In genomic region chr4:1683371-1683902, GRCh38 we compare ENCODE assay signal across 8 cellular contexts. TPM values are rescaled to one million over a fixed set of nuclear protein-coding genes. Genes with fewer than 3 reads are reported as not detected.
DNase-seq lines count a peak whose midpoint lies in the region; ATAC-seq and TF ChIP-seq lines count a peak whose summit lies in the region.

No MANE protein-coding gene starts in this region.

- H3K9me3 Mint-ChIP-seq in activated T-helper 2 cell treated with anti-CD3 and anti-CD28 coated beads, Interferon-gamma antibody, Interleukin-2, Interleukin-4, amounts not matched to agents 10 μg/mL and 5 μg/mL and 100 μg/mL, durations not matched to agents 14 hours and 24 hours and 36 hours, result no peaks in the 10 kb centered on the region

- peak overlapping the region; percentile 76 for H3K27ac Mint-ChIP-seq in activated T-helper 2 cell treated with anti-CD3 and anti-CD28 coated beads, Interferon-gamma antibody, Interleukin-2, Interleukin-4, amounts not matched to agents 10 μg/mL and 5 μg/mL and 100 μg/mL, durations not matched to agents 14 hours and 24 hours and 36 hours

- H4K8ac ChIP-seq in IMR-90 (ENCODE audit: low read depth in 2 of 2, low read length in 2 of 2), result peak overlapping the region in 1 of 2 experiments; percentile 4; a peak in 2 of 4 replicates

- no peak overlapping the region for H3K18ac ChIP-seq in IMR-90 (ENCODE audit: low read depth, low read length)

- TF ChIP-seq CTCF in IMR-90 (conservative IDR thresholded peaks at IDR 0.05; ENCODE audit: low read depth, low read length), result no peak
- no peak for TF ChIP-seq CTCF in ovary (IDR thresholded peaks at IDR 0.05)
- TF ChIP-seq CTCF in GM20000 (IDR thresholded peaks at IDR 0.05; ENCODE audit: extremely low read depth, missing control alignments), result no peak

- H4K20me1 ChIP-seq in IMR-90 (ENCODE audit: insufficient read depth, low read length), result peaks cover 5% of the 10 kb centered on the region

- H2BK120ac ChIP-seq in IMR-90 (ENCODE audit: low read depth, low read length), result no peak overlapping the region

- peak overlapping the region; percentile 47 for H2BK5ac ChIP-seq in IMR-90 (ENCODE audit: low read depth, low read length, poor library complexity, severe bottlenecking)

- H3K27ac ChIP-seq in IMR-90 (ENCODE audit: insufficient read depth, low read length) (peak overlapping the region; percentile 56), ovary (peak overlapping the region; percentile 59 to 80)

- H3K14ac ChIP-seq in IMR-90 (replicated peaks; ENCODE audit: low read depth, low read length), result peak overlapping the region; percentile 49; the same call in 1 of the 2 replicates

- H3K27me3 Mint-ChIP-seq in activated T-helper 2 cell treated with anti-CD3 and anti-CD28 coated beads, Interferon-gamma antibody, Interleukin-2, Interleukin-4, amounts not matched to agents 10 μg/mL and 5 μg/mL and 100 μg/mL, durations not matched to agents 14 hours and 24 hours and 36 hours (ENCODE audit: low read depth), result no peaks in the 10 kb centered on the region

- H3K79me1 ChIP-seq in IMR-90 (ENCODE audit: low read depth in 1 of 2, low read length in 2 of 2), result peaks cover 0 to 7% of the 10 kb centered on the region in 2 experiments; a peak in 2 of 4 replicates

- no peak for TF ChIP-seq EP300 in ovary (IDR thresholded peaks at IDR 0.05)

- H3K4me1 ChIP-seq in IMR-90 (ENCODE audit: control insufficient read depth, insufficient read depth, low read length), result peaks cover 6% of the 10 kb centered on the region; the same call in 1 of the 2 replicates
- H3K4me1 ChIP-seq in ovary (ENCODE audit: insufficient read depth), result peaks cover 4% of the 10 kb centered on the region

- TF ChIP-seq POLR2A in IMR-90 (IDR thresholded peaks at IDR 0.05; ENCODE audit: low read depth, low read length) (no peak), ovary (IDR thresholded peaks at IDR 0.05) (no peak)

- WGBS in IMR-90 (ENCODE audit: extremely low coverage in 2 of 2, insufficient read length in 1 of 2), 2 experiments, result 1% methylated on average over 15 of the region's 30 CpGs; no CpG with 5 or more reads in 1 of the 2 experiments
- 0 to 1% (median 1%) methylated on average over 30 of the region's 30 CpGs for WGBS in ovary, 3 donors

- CTCF ChIA-PET in IMR-90 (lab: Yijun Ruan, JAX), result no interaction called here

- intact Hi-C loops in IMR-90 (cut with micrococcal nuclease), result no loop called here
- intact Hi-C loops in activated T-helper 2 cell treated with anti-CD3 and anti-CD28 coated beads, Interferon-gamma antibody, Interleukin-2, Interleukin-4, amounts not matched to agents 10 μg/mL and 5 μg/mL and 100 μg/mL, durations not matched to agents 14 hours and 24 hours and 36 hours (cut with micrococcal nuclease), result loop anchor here (5.0 kb wide), 1 partner anchor 436 kb away; the partner anchor contains the start of gene CTBP1
- intact Hi-C loops in ovary (cut with DNase I), result no loop called here

- BruUV-seq in IMR-90 (replicated peaks; lab: Mats Ljungman, UMichigan), result no TSS peak

- peak overlapping the region; percentile 29; the same call in 1 of the 2 replicates for H2BK20ac ChIP-seq in IMR-90 (ENCODE audit: low read depth, low read length)

- H3K36me3 ChIP-seq in IMR-90 (ENCODE audit: control insufficient read depth, insufficient read depth, low read length) (no peaks in the 10 kb centered on the region), ovary (no peaks in the 10 kb centered on the region)

- DNase-seq in stimulated activated CD4-positive, alpha-beta T cell treated with anti-CD3 and anti-CD28 coated beads, Interleukin-1b, Interleukin-23, amount 100 ng/mL, for 4 hours (ENCODE audit: low read depth in 2 of 2), result peak; percentile 23 to 27
- DNase-seq in stimulated activated CD4-positive, alpha-beta T cell treated with anti-CD3 and anti-CD28 coated beads, Interleukin-4, amount 100 ng/mL, for 1 hour, result no peak
- DNase-seq in IMR-90, result peak; percentile 88
- DNase-seq in activated T-helper 2 cell treated with anti-CD3 and anti-CD28 coated beads, Interferon-gamma antibody, Interleukin-2, Interleukin-4, amounts not matched to agents 10 μg/mL and 5 μg/mL and 100 μg/mL, durations not matched to agents 14 hours and 24 hours and 36 hours (ENCODE audit: low spot score), result no peak
- DNase-seq in glomerular endothelial cell (ENCODE audit: extremely low read depth, low read depth, low spot score), result peak; percentile 10
- peak in 4 of 5 donors; percentile 45 to 67 (median 54) for DNase-seq in ovary
- no peak for DNase-seq in RPMI8226
- DNase-seq in GM20000 (ENCODE audit: low spot score), result no peak

- ATAC-seq in IMR-90 (ENCODE audit: low read depth), result peak; percentile 38

- peak overlapping the region; percentile 63 for H2AK9ac ChIP-seq in IMR-90 (replicated peaks; ENCODE audit: low read depth, low read length, poor library complexity)

- H3K27me3 ChIP-seq in IMR-90 (ENCODE audit: control insufficient read depth, insufficient read depth, low read length) (no peaks in the 10 kb centered on the region), ovary (no peaks in the 10 kb centered on the region)

- peaks cover 11% of the 10 kb centered on the region for H3K4me1 Mint-ChIP-seq in activated T-helper 2 cell treated with anti-CD3 and anti-CD28 coated beads, Interferon-gamma antibody, Interleukin-2, Interleukin-4, amounts not matched to agents 10 μg/mL and 5 μg/mL and 100 μg/mL, durations not matched to agents 14 hours and 24 hours and 36 hours (ENCODE audit: low read depth)

- H4K5ac ChIP-seq in IMR-90 (ENCODE audit: low read depth, low read length), result no peak overlapping the region

- H2BK15ac ChIP-seq in IMR-90 (ENCODE audit: low read depth, low read length), result no peak overlapping the region

- no peak overlapping the region for H4K91ac ChIP-seq in IMR-90 (ENCODE audit: insufficient read depth, low read depth, low read length)

- no peaks in the 10 kb centered on the region for H3K9me3 ChIP-seq in IMR-90 (ENCODE audit: control insufficient read depth, insufficient read depth, low read length)
- no peaks in the 10 kb centered on the region for H3K9me3 ChIP-seq in ovary

- POLR2A ChIA-PET in IMR-90 (lab: Charles Lee; ENCODE audit: unreplicated experiment), result no interaction called here

- dilution Hi-C loops in IMR-90 (cut with HindIII; ENCODE audit: low sequenced_read_pairs, unreplicated experiment), result no loop called here

- H2AFZ ChIP-seq in IMR-90 (replicated peaks; ENCODE audit: low read length, poor library complexity), result peak overlapping the region; percentile 95

- H3K9ac ChIP-seq in IMR-90 (ENCODE audit: low read depth, low read length), result peak overlapping the region; percentile 54

- peak overlapping the region; percentile 62; the same call in 1 of the 2 replicates for H3K4ac ChIP-seq in IMR-90 (ENCODE audit: low read depth, low read length)

- peak overlapping the region; percentile 83 for H3K4me3 ChIP-seq in IMR-90 (ENCODE audit: insufficient read depth, low read depth, low read length)
- peak overlapping the region; percentile 55 for H3K4me3 ChIP-seq in ovary

- 0 out of 2 replicates have a peak overlapping the region, but pooled peaks have one; percentile 36 for H3K56ac ChIP-seq in IMR-90 (ENCODE audit: extremely low read depth, insufficient read depth, low read length)

- H3K9me1 ChIP-seq in IMR-90 (ENCODE audit: insufficient read depth, low read length), result peaks cover 4% of the 10 kb centered on the region; the same call in 1 of the 2 replicates

- TF ChIP-seq RAD21 in IMR-90 (IDR thresholded peaks at IDR 0.05; ENCODE audit: low read length), result no peak

- H3K4me3 Mint-ChIP-seq in activated T-helper 2 cell treated with anti-CD3 and anti-CD28 coated beads, Interferon-gamma antibody, Interleukin-2, Interleukin-4, amounts not matched to agents 10 μg/mL and 5 μg/mL and 100 μg/mL, durations not matched to agents 14 hours and 24 hours and 36 hours (ENCODE audit: low read depth), result peak overlapping the region; percentile 77

- H2AK5ac ChIP-seq in IMR-90 (ENCODE audit: low read depth, low read length), result no peak overlapping the region

- peak overlapping the region; percentile 55; the same call in 1 of the 2 replicates for H3K23ac ChIP-seq in IMR-90 (ENCODE audit: low read depth, low read length)

- H3K4me2 ChIP-seq in IMR-90 (ENCODE audit: low read depth, low read length), result peak overlapping the region; percentile 85

- no peaks in the 10 kb centered on the region for H3K36me3 Mint-ChIP-seq in activated T-helper 2 cell treated with anti-CD3 and anti-CD28 coated beads, Interferon-gamma antibody, Interleukin-2, Interleukin-4, amounts not matched to agents 10 μg/mL and 5 μg/mL and 100 μg/mL, durations not matched to agents 14 hours and 24 hours and 36 hours (ENCODE audit: low read depth)

- in situ Hi-C loops in IMR-90 (cut with MboI; ENCODE audit: low sequenced_read_pairs), result no loop called here

RNA-seq across cellular contexts. Expression of gene FAM53A, which starts 0.7 kb away (rescaled TPM):
- total RNA-seq in IMR-90 (2012; rRNA removed) (1.9 and 2.0 TPM in 2 replicates), glomerular endothelial cell (2.7 and 7.8 TPM in 2 replicates), ovary (1 to 10 TPM; 1.7 to 5.1 (median 2.4) TPM)
- polyA plus RNA-seq in IMR-90 (2012; rRNA removed) (3.1 and 4.4 TPM in 2 replicates), ovary (1 to 10 TPM in 1 of 2 donors, under 1 TPM in 1; 0.32 to 4.3 TPM)
- 3.7 and 4.1 TPM in 2 replicates for polyA plus RNA-seq in IMR-90 (2012; cell fraction: cytosol; rRNA removed)
- 5.3 and 12.2 TPM in 2 replicates for polyA plus RNA-seq in IMR-90 (2012; cell fraction: nucleus; rRNA removed; ENCODE audit: low replicate concordance)
- 2.7 and 3.3 TPM in 2 replicates for total RNA-seq in activated T-helper 2 cell treated with anti-CD3 and anti-CD28 coated beads, Interferon-gamma antibody, Interleukin-2, Interleukin-4, amounts not matched to agents 10 μg/mL and 5 μg/mL and 100 μg/mL, durations not matched to agents 14 hours and 24 hours and 36 hours

RNA-seq across cellular contexts. Expression of gene SLBP, which starts 28.7 kb away (rescaled TPM):
- 66.1 and 85.5 TPM in 2 replicates for total RNA-seq in IMR-90 (2012; rRNA removed)
- polyA plus RNA-seq in IMR-90 (2012; rRNA removed), result 61.8 and 64.9 TPM in 2 replicates
- 23.0 and 34.5 TPM in 2 replicates for polyA plus RNA-seq in IMR-90 (2012; cell fraction: cytosol; rRNA removed)
- polyA plus RNA-seq in IMR-90 (2012; cell fraction: nucleus; rRNA removed; ENCODE audit: low replicate concordance), result 12.5 and 31.3 TPM in 2 replicates
- 125 and 127 TPM in 2 replicates for total RNA-seq in activated T-helper 2 cell treated with anti-CD3 and anti-CD28 coated beads, Interferon-gamma antibody, Interleukin-2, Interleukin-4, amounts not matched to agents 10 μg/mL and 5 μg/mL and 100 μg/mL, durations not matched to agents 14 hours and 24 hours and 36 hours
- 75.4 and 78.5 TPM in 2 replicates for total RNA-seq in glomerular endothelial cell
- 10 to 100 TPM; 32.0 to 51.4 (median 36.7) TPM for total RNA-seq in ovary
- polyA plus RNA-seq in ovary, result 10 to 100 TPM; 30.9 to 64.8 TPM

RNA-seq across cellular contexts. Expression of gene TMEM129, which starts 37.7 kb away (rescaled TPM):
- total RNA-seq in IMR-90 (2012; rRNA removed) (6.6 and 6.7 TPM in 2 replicates), glomerular endothelial cell (45.7 and 49.5 TPM in 2 replicates), ovary (10 to 100 TPM; 27.6 to 42.5 (median 40.3) TPM)
- polyA plus RNA-seq in IMR-90 (2012; rRNA removed) (26.6 and 30.6 TPM in 2 replicates), ovary (10 to 100 TPM in 1 of 2 donors, 1 to 10 TPM in 1; 5.6 to 43.2 TPM)
- 15.7 and 43.3 TPM in 2 replicates for polyA plus RNA-seq in IMR-90 (2012; cell fraction: cytosol; rRNA removed)
- polyA plus RNA-seq in IMR-90 (2012; cell fraction: nucleus; rRNA removed; ENCODE audit: low replicate concordance), result 27.0 and 66.0 TPM in 2 replicates
- total RNA-seq in activated T-helper 2 cell treated with anti-CD3 and anti-CD28 coated beads, Interferon-gamma antibody, Interleukin-2, Interleukin-4, amounts not matched to agents 10 μg/mL and 5 μg/mL and 100 μg/mL, durations not matched to agents 14 hours and 24 hours and 36 hours, result 23.5 and 27.1 TPM in 2 replicates

RNA-seq across cellular contexts. Expression of gene TACC3, which starts 37.9 kb away (rescaled TPM):
- total RNA-seq in IMR-90 (2012; rRNA removed), result 15.0 and 15.1 TPM in 2 replicates
- 49.7 and 49.8 TPM in 2 replicates for polyA plus RNA-seq in IMR-90 (2012; rRNA removed)
- polyA plus RNA-seq in IMR-90 (2012; cell fraction: cytosol; rRNA removed), result 26.4 and 36.9 TPM in 2 replicates
- 70.1 and 136 TPM in 2 replicates for polyA plus RNA-seq in IMR-90 (2012; cell fraction: nucleus; rRNA removed; ENCODE audit: low replicate concordance)
- total RNA-seq in activated T-helper 2 cell treated with anti-CD3 and anti-CD28 coated beads, Interferon-gamma antibody, Interleukin-2, Interleukin-4, amounts not matched to agents 10 μg/mL and 5 μg/mL and 100 μg/mL, durations not matched to agents 14 hours and 24 hours and 36 hours, result 137 and 141 TPM in 2 replicates
- 26.7 and 40.1 TPM in 2 replicates for total RNA-seq in glomerular endothelial cell
- total RNA-seq in ovary, result 10 to 100 TPM in 1 of 7 donors, 1 to 10 TPM in 6; 2.1 to 10.4 (median 6.0) TPM
- 1 to 10 TPM; 5.3 to 7.0 TPM for polyA plus RNA-seq in ovary

Comparison
In these comparisons a context has a peak if more than half of its experiments do, and no peak if none do; other contexts are left out.
1. DNase-seq: peak in stimulated activated CD4-positive, alpha-beta T cell treated with anti-CD3 and anti-CD28 coated beads, Interleukin-1b, Interleukin-23, amount 100 ng/mL, for 4 hours (2 of 2), IMR-90 (single experiment), glomerular endothelial cell (single experiment) and ovary (4 of 5); none in stimulated activated CD4-positive, alpha-beta T cell treated with anti-CD3 and anti-CD28 coated beads, Interleukin-4, amount 100 ng/mL, for 1 hour (single experiment), activated T-helper 2 cell treated with anti-CD3 and anti-CD28 coated beads, Interferon-gamma antibody, Interleukin-2, Interleukin-4, amounts not matched to agents 10 μg/mL and 5 μg/mL and 100 μg/mL, durations not matched to agents 14 hours and 24 hours and 36 hours (single experiment), RPMI8226 (single experiment) and GM20000 (single experiment).